Comparison of ENCODE assay signal across 1 cellular context in the genomic region with DNA sequence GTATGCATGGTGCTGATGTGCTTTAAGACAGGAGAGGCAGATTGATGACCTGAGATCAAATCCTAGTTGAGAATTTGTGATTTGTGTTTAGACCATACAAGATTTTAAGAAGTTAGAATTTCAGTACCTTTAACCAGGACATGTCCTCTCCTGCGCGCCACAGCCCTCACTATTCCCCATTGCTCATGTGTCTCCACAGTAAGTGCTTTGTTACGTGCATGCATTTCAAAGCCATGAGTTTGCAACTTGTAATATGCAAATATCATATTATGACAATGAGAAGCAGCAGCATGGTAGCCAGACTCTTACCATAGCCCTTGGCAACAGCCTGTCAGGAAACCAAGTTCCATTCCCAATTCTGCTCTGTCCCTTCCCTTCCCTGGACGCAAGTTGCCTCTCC.
TF ChIP-seq lines count a peak whose summit lies in the region.

No MANE protein-coding gene starts in this region.

TF ChIP-seq in GM23338, 12 proteins besides CTCF, POLR2A, EP300 and RAD21 (continued from another document):
- TF ChIP-seq ZNF462 (CRISPR knock-in tag; IDR thresholded peaks at IDR 0.05) (no peak), STAT1 (IDR thresholded peaks at IDR 0.05; ENCODE audit: unreplicated experiment) (no peak), NANOG (IDR thresholded peaks at IDR 0.05; ENCODE audit: borderline replicate concordance) (no peak), ZNF114 (CRISPR knock-in tag; IDR thresholded peaks at IDR 0.05) (no peak)
- TF ChIP-seq, protein P1, sequence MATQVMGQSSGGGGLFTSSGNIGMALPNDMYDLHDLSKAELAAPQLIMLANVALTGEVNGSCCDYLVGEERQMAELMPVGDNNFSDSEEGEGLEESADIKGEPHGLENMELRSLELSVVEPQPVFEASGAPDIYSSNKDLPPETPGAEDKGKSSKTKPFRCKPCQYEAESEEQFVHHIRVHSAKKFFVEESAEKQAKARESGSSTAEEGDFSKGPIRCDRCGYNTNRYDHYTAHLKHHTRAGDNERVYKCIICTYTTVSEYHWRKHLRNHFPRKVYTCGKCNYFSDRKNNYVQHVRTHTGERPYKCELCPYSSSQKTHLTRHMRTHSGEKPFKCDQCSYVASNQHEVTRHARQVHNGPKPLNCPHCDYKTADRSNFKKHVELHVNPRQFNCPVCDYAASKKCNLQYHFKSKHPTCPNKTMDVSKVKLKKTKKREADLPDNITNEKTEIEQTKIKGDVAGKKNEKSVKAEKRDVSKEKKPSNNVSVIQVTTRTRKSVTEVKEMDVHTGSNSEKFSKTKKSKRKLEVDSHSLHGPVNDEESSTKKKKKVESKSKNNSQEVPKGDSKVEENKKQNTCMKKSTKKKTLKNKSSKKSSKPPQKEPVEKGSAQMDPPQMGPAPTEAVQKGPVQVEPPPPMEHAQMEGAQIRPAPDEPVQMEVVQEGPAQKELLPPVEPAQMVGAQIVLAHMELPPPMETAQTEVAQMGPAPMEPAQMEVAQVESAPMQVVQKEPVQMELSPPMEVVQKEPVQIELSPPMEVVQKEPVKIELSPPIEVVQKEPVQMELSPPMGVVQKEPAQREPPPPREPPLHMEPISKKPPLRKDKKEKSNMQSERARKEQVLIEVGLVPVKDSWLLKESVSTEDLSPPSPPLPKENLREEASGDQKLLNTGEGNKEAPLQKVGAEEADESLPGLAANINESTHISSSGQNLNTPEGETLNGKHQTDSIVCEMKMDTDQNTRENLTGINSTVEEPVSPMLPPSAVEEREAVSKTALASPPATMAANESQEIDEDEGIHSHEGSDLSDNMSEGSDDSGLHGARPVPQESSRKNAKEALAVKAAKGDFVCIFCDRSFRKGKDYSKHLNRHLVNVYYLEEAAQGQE (IDR thresholded peaks at IDR 0.05; ENCODE audit: unreplicated experiment) = no peak
- TF ChIP-seq, protein P2, sequence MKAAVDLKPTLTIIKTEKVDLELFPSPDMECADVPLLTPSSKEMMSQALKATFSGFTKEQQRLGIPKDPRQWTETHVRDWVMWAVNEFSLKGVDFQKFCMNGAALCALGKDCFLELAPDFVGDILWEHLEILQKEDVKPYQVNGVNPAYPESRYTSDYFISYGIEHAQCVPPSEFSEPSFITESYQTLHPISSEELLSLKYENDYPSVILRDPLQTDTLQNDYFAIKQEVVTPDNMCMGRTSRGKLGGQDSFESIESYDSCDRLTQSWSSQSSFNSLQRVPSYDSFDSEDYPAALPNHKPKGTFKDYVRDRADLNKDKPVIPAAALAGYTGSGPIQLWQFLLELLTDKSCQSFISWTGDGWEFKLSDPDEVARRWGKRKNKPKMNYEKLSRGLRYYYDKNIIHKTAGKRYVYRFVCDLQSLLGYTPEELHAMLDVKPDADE (IDR thresholded peaks at IDR 0.05) = no peak
